ENCODE assay signal across 12 cellular contexts in the genomic region with DNA sequence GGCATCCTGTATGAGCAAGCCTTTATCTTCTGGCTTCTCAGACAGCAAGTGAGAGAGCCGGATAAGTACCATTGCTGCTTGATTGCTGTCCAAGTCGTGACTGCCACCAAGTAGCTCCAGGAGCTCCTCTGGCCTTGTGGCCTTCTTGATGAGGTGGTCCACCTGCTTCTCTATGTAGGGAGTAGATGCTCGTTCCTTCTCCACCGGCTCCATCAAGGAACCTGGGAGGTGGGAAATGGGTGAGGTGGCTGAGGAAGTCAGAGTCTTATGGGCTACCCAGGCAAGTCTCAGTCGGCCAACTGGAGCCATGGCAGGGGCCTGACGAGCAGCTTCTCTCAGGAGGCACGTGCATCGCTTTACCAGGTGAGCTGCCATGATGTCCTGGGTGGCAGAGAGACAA. TPM values are rescaled to one million over a fixed set of nuclear protein-coding genes. Genes with fewer than 3 reads are reported as not detected.
DNase-seq lines count a peak whose midpoint lies in the region; ATAC-seq and TF ChIP-seq lines count a peak whose summit lies in the region.
"Had no signal": no experiment of that assay in that cellular context is flagged by ENCODE, and none has a peak within 500 bp of the region (broad histone marks: within the 10 kb centered on the region; RNA-seq: fewer than 3 reads in every experiment).

No MANE protein-coding gene starts in this region.

- H3K18ac ChIP-seq in mesenchymal stem cell (ENCODE audit: low read depth in 1 of 2, low read length in 2 of 2) = no peak overlapping the region

- POLR2A ChIA-PET in CD8-positive, alpha-beta T cell (lab: Charles Lee) = no interaction called here
- POLR2A ChIA-PET in activated CD4-positive, alpha-beta memory T cell treated with anti-CD3 and anti-CD28 coated beads, Interleukin-2, amount 10 ng/mL, durations not matched to agents 7 days and 5 days (lab: Charles Lee) = interaction anchor here (0.8 to 6.7 kb wide), 4 partner anchors 14 to 136 kb away, joined by 3 to 149 read pairs (median 36); partner anchors contain the start of gene MYO1G

- H3K4me1 ChIP-seq in BLaER1 = peaks cover 50% of the 10 kb centered on the region
- H3K4me1 ChIP-seq in CD8-positive, alpha-beta T cell (ENCODE audit: insufficient read depth, low read length) = peaks cover 63% of the 10 kb centered on the region
- peaks cover 10% of the 10 kb centered on the region for H3K4me1 ChIP-seq in mesenchymal stem cell (ENCODE audit: control insufficient read depth, insufficient read depth, low read depth, low read length)

- H2AK5ac ChIP-seq in mesenchymal stem cell (ENCODE audit: low read length, severe bottlenecking) = no peak overlapping the region

- peak overlapping the region; percentile 29 for H3K4me3 Mint-ChIP-seq in CD8-positive, alpha-beta T cell
- peak overlapping the region; percentile 52 for H3K4me3 Mint-ChIP-seq in activated CD4-positive, alpha-beta memory T cell treated with anti-CD3 and anti-CD28 coated beads, Interleukin-2, amount 10 ng/mL, durations not matched to agents 7 days and 5 days

- H3K79me1 ChIP-seq in mesenchymal stem cell (replicated peaks; ENCODE audit: low read length, poor library complexity, severe bottlenecking) = peaks cover 33% of the 10 kb centered on the region

- no peak overlapping the region for H3K23ac ChIP-seq in mesenchymal stem cell (ENCODE audit: low read length in 2 of 2)

- H2AFZ ChIP-seq in mesenchymal stem cell (ENCODE audit: low read depth, low read length) = no peak overlapping the region

- H3K36me3 ChIP-seq in BLaER1 (peaks cover 56% of the 10 kb centered on the region), mesenchymal stem cell (ENCODE audit: control insufficient read depth in 1 of 2, insufficient read depth in 2 of 2, low read depth in 1 of 2, low read length in 2 of 2) (peaks cover 46 to 55% of the 10 kb centered on the region in 2 experiments)
- H3K36me3 ChIP-seq in CD8-positive, alpha-beta T cell (ENCODE audit: insufficient read depth, low read length) = peaks cover 53% of the 10 kb centered on the region

- 91% methylated on average over 8 of the region's 8 CpGs for WGBS in mesenchymal stem cell

- H2BK12ac ChIP-seq in mesenchymal stem cell (ENCODE audit: low read length in 2 of 2) = no peak overlapping the region

- no peak overlapping the region for H2BK5ac ChIP-seq in mesenchymal stem cell (ENCODE audit: low read depth, low read length, poor library complexity, severe bottlenecking)

- H3K9ac ChIP-seq in BLaER1 (peak overlapping the region; percentile 64), mesenchymal stem cell (ENCODE audit: low read length) (peak overlapping the region; percentile 56)

- DNase-seq in CD8-positive, alpha-beta T cell = no peak
- DNase-seq in activated CD4-positive, alpha-beta memory T cell treated with anti-CD3 and anti-CD28 coated beads, Interleukin-2, amount 10 ng/mL, durations not matched to agents 7 days and 5 days = no peak
- DNase-seq in mesenchymal stem cell (no peak), inferior parietal cortex (ENCODE audit: extremely low spot score) (no peak), 8988T (no peak)
- no peak for DNase-seq in stimulated activated CD4-positive, alpha-beta T cell treated with anti-CD3 and anti-CD28 coated beads, Interleukin-12 subunit alpha, Interleukin-12 subunit beta, amount 100 ng/mL, for 4 hours
- DNase-seq: NCI-H2171 treated with DMSO at 0.1 percent for 48 hours; stimulated activated CD4-positive, alpha-beta T cell treated with anti-CD3 and anti-CD28 coated beads, Interleukin-4, amount 100 ng/mL, for 4 hours; stomach had no signal

- CTCF ChIA-PET in CD8-positive, alpha-beta T cell (lab: Charles Lee) = no interaction called here
- CTCF ChIA-PET in activated CD4-positive, alpha-beta memory T cell treated with anti-CD3 and anti-CD28 coated beads, Interleukin-2, amount 10 ng/mL, durations not matched to agents 7 days and 5 days (lab: Charles Lee) = interaction anchor here (11.1 kb wide), 1 partner anchor 27 kb away, joined by 76 read pairs; no protein-coding TSS in a partner anchor

- H3K14ac ChIP-seq in mesenchymal stem cell (ENCODE audit: low read length in 2 of 2) = no peak overlapping the region

- no peak overlapping the region for H3K27ac ChIP-seq in BLaER1
- peak overlapping the region; percentile 0 for H3K27ac ChIP-seq in CD8-positive, alpha-beta T cell (ENCODE audit: low read depth, low read length)
- no peak overlapping the region for H3K27ac ChIP-seq in mesenchymal stem cell (ENCODE audit: low read length, poor library complexity, severe bottlenecking)
- H3K27ac ChIP-seq: gastroesophageal sphincter, stomach had no signal

- H3K4me3 ChIP-seq in BLaER1 (peak overlapping the region; percentile 31; the same call in 1 of the 2 replicates), mesenchymal stem cell (ENCODE audit: insufficient read depth in 1 of 2, low read depth in 1 of 2, low read length in 2 of 2) (no peak overlapping the region)
- H3K4me3 ChIP-seq in CD8-positive, alpha-beta T cell (ENCODE audit: low read depth, low read length) = no peak overlapping the region
- H3K4me3 ChIP-seq: gastroesophageal sphincter had no signal

- peak overlapping the region; percentile 73 for H3K27ac Mint-ChIP-seq in CD8-positive, alpha-beta T cell
- peak overlapping the region; percentile 64 for H3K27ac Mint-ChIP-seq in activated CD4-positive, alpha-beta memory T cell treated with anti-CD3 and anti-CD28 coated beads, Interleukin-2, amount 10 ng/mL, durations not matched to agents 7 days and 5 days

- ATAC-seq in CD8-positive, alpha-beta T cell = no peak
- ATAC-seq: gastroesophageal sphincter had no signal

- no peak overlapping the region for H2BK15ac ChIP-seq in mesenchymal stem cell (ENCODE audit: low read depth, poor library complexity, severe bottlenecking)

- no peaks in the 10 kb centered on the region for H3K9me3 ChIP-seq in BLaER1
- no peaks in the 10 kb centered on the region for H3K9me3 ChIP-seq in CD8-positive, alpha-beta T cell (ENCODE audit: low read length)
- H3K9me3 ChIP-seq in mesenchymal stem cell (ENCODE audit: control insufficient read depth, low read length) = no peaks in the 10 kb centered on the region
- H3K9me3 ChIP-seq: gastroesophageal sphincter, stomach had no signal

- H4K8ac ChIP-seq in mesenchymal stem cell (ENCODE audit: low read length) = no peak overlapping the region

- H3K4ac ChIP-seq in mesenchymal stem cell (ENCODE audit: low read depth in 1 of 2, low read length in 2 of 2) = no peak overlapping the region

- peaks cover 67% of the 10 kb centered on the region for H4K20me1 ChIP-seq in BLaER1

- no peak for TF ChIP-seq CTCF in CD8-positive, alpha-beta T cell (IDR thresholded peaks at IDR 0.05)

- H3K36me3 Mint-ChIP-seq in CD8-positive, alpha-beta T cell = peaks cover 62% of the 10 kb centered on the region
- peaks cover 50% of the 10 kb centered on the region for H3K36me3 Mint-ChIP-seq in activated CD4-positive, alpha-beta memory T cell treated with anti-CD3 and anti-CD28 coated beads, Interleukin-2, amount 10 ng/mL, durations not matched to agents 7 days and 5 days (ENCODE audit: low read depth)

- H3K27me3 Mint-ChIP-seq in CD8-positive, alpha-beta T cell (ENCODE audit: low read depth) = no peaks in the 10 kb centered on the region
- H3K27me3 Mint-ChIP-seq in activated CD4-positive, alpha-beta memory T cell treated with anti-CD3 and anti-CD28 coated beads, Interleukin-2, amount 10 ng/mL, durations not matched to agents 7 days and 5 days = peaks cover 3% of the 10 kb centered on the region

- H3K9me3 Mint-ChIP-seq in CD8-positive, alpha-beta T cell = no peaks in the 10 kb centered on the region
- H3K9me3 Mint-ChIP-seq in activated CD4-positive, alpha-beta memory T cell treated with anti-CD3 and anti-CD28 coated beads, Interleukin-2, amount 10 ng/mL, durations not matched to agents 7 days and 5 days = no peaks in the 10 kb centered on the region

- no peak overlapping the region for H4K91ac ChIP-seq in mesenchymal stem cell (ENCODE audit: low read length)

- H2BK120ac ChIP-seq in mesenchymal stem cell (ENCODE audit: low read depth, low read length) = no peak overlapping the region

- H3K4me2 ChIP-seq in BLaER1 (peak overlapping the region; percentile 87), mesenchymal stem cell (ENCODE audit: low read length, poor library complexity, severe bottlenecking) (no peak overlapping the region)

- H3K27me3 ChIP-seq in BLaER1 = no peaks in the 10 kb centered on the region
- H3K27me3 ChIP-seq in CD8-positive, alpha-beta T cell (ENCODE audit: insufficient read depth, low read length) = no peaks in the 10 kb centered on the region
- H3K27me3 ChIP-seq in mesenchymal stem cell (ENCODE audit: control insufficient read depth in 1 of 2, insufficient read depth in 1 of 2, low read length in 2 of 2) = peaks cover 0 to under 1% of the 10 kb centered on the region in 2 experiments
- H3K27me3 ChIP-seq: gastroesophageal sphincter, stomach had no signal

- intact Hi-C loops in CD8-positive, alpha-beta T cell (cut with DNase I, micrococcal nuclease) = no loop called here

- peaks cover 58% of the 10 kb centered on the region for H3K4me1 Mint-ChIP-seq in CD8-positive, alpha-beta T cell (ENCODE audit: low read depth)
- peaks cover 48% of the 10 kb centered on the region for H3K4me1 Mint-ChIP-seq in activated CD4-positive, alpha-beta memory T cell treated with anti-CD3 and anti-CD28 coated beads, Interleukin-2, amount 10 ng/mL, durations not matched to agents 7 days and 5 days

RNA-seq across cellular contexts. Expression of gene TBRG4, which starts 2.6 kb away (rescaled TPM):
- total RNA-seq in CD8-positive, alpha-beta T cell = 10 to 100 TPM; 75.3 to 79.7 TPM
- 100 to 1,000 TPM in 1 of 2 experiments, 10 to 100 TPM in 1; 98.8 to 103 TPM for total RNA-seq in activated CD4-positive, alpha-beta memory T cell treated with anti-CD3 and anti-CD28 coated beads, Interleukin-2, amount 10 ng/mL, durations not matched to agents 7 days and 5 days
- polyA plus RNA-seq in mesenchymal stem cell (2013, experiment 1 of 2) = 33.6 TPM
- 33.0 TPM for polyA plus RNA-seq in mesenchymal stem cell (2013, experiment 2 of 2)

RNA-seq across cellular contexts. Expression of gene NACAD, which starts 20.1 kb away (rescaled TPM):
- 1 to 10 TPM in 1 of 2 experiments, under 1 TPM in 1; 0.68 to 1.7 TPM for total RNA-seq in CD8-positive, alpha-beta T cell
- under 1 TPM in 1 of 2 experiments, not detected in 1; 0.60 TPM for total RNA-seq in activated CD4-positive, alpha-beta memory T cell treated with anti-CD3 and anti-CD28 coated beads, Interleukin-2, amount 10 ng/mL, durations not matched to agents 7 days and 5 days
- 5.6 TPM for polyA plus RNA-seq in mesenchymal stem cell (2013, experiment 1 of 2)
- 5.5 TPM for polyA plus RNA-seq in mesenchymal stem cell (2013, experiment 2 of 2)

RNA-seq across cellular contexts. Expression of gene RAMP3, which starts 48.7 kb away (rescaled TPM):
- total RNA-seq in CD8-positive, alpha-beta T cell = not detected
- not detected for total RNA-seq in activated CD4-positive, alpha-beta memory T cell treated with anti-CD3 and anti-CD28 coated beads, Interleukin-2, amount 10 ng/mL, durations not matched to agents 7 days and 5 days
- polyA plus RNA-seq in mesenchymal stem cell (2013, experiment 1 of 2) = not detected
- polyA plus RNA-seq in mesenchymal stem cell (2013, experiment 2 of 2) = not detected
- polyA plus RNA-seq: keratinocyte had no signal
